ENCODE assay signal across 7 cellular contexts in genomic region chr5:139689631-139690384, GRCh38. TPM values are rescaled to one million over a fixed set of nuclear protein-coding genes. Genes with fewer than 3 reads are reported as not detected.
DNase-seq lines count a peak whose midpoint lies in the region; TF ChIP-seq lines count a peak whose summit lies in the region.

No MANE protein-coding gene starts in this region.

- H3K36me3 ChIP-seq in Loucy (ENCODE audit: insufficient read depth, low read length), result peaks cover 18% of the 10 kb centered on the region; the same call in 1 of the 2 replicates

- no peaks in the 10 kb centered on the region for H3K27me3 ChIP-seq in Loucy (ENCODE audit: insufficient read depth, low read length, poor library complexity, severe bottlenecking)

- no peaks in the 10 kb centered on the region for H3F3A ChIP-seq in Loucy (ENCODE audit: low read depth)

- H3K9ac ChIP-seq in Loucy (ENCODE audit: low read depth, low read length, poor library complexity, severe bottlenecking), result no peak overlapping the region

- H3K4me3 ChIP-seq in Loucy (ENCODE audit: low read length, poor library complexity, severe bottlenecking) (no peak overlapping the region), cardiac fibroblast (replicated peaks in 1 of 2; ENCODE audit: low read depth in 2 of 2, low read length in 2 of 2) (no peak overlapping the region)

- H3K9me2 ChIP-seq in Loucy (replicated peaks; ENCODE audit: low read depth, low read length), result no peaks in the 10 kb centered on the region

- no peak overlapping the region for H3K4me2 ChIP-seq in Loucy (ENCODE audit: low read depth, low read length, poor library complexity, severe bottlenecking)

- no peaks in the 10 kb centered on the region for H3K9me3 ChIP-seq in Loucy (ENCODE audit: insufficient read depth, low read depth, low read length)

- H3K79me2 ChIP-seq in Loucy (ENCODE audit: insufficient read depth, low read length), result no peaks in the 10 kb centered on the region; the same call in 1 of the 2 replicates

- TF ChIP-seq CTCF in GM10266 (IDR thresholded peaks at IDR 0.05; ENCODE audit: control insufficient read depth, insufficient read depth, low read depth, missing control alignments) (peak; percentile 68), Loucy (conservative IDR thresholded peaks at IDR 0.05; ENCODE audit: low read length) (peak; percentile 72), cardiac fibroblast (IDR thresholded peaks at IDR 0.05; ENCODE audit: low read depth, low read length) (peak; percentile 66)

- DNase-seq in GM10266 (ENCODE audit: extremely low spot score), result peak; percentile 71
- peak; percentile 61 to 62 for DNase-seq in cardiac fibroblast (ENCODE audit: low read depth in 2 of 2)
- DNase-seq in lung microvascular endothelial cell (ENCODE audit: low read depth in 2 of 2), result peak; percentile 26 to 58
- no peak for DNase-seq in amniotic stem cell (lab: John Stamatoyannopoulos, UW)
- DNase-seq in GOT3 (lab: John Stamatoyannopoulos, UW), result no peak
- no peak for DNase-seq in SW480 (ENCODE audit: low spot score)

- H3K4me1 ChIP-seq in Loucy (ENCODE audit: insufficient read depth, low read length, poor library complexity, severe bottlenecking), result peaks cover 11% of the 10 kb centered on the region

- H4K20me1 ChIP-seq in Loucy (ENCODE audit: insufficient read depth, low read length, poor library complexity, severe bottlenecking), result peaks cover 12% of the 10 kb centered on the region

- H2AFZ ChIP-seq in Loucy (ENCODE audit: low read length), result no peak overlapping the region

RNA-seq across cellular contexts. Expression of gene CXXC5, which starts 41.7 kb away (rescaled TPM):
- total RNA-seq in lung microvascular endothelial cell, result 20.7 and 39.1 TPM in 2 replicates

Comparison
In these comparisons a context has a peak if more than half of its experiments do, and no peak if none do; other contexts are left out.
1. DNase-seq: peak in GM10266 (single experiment), cardiac fibroblast (2 of 2) and lung microvascular endothelial cell (2 of 2); none in amniotic stem cell (single experiment), GOT3 (single experiment) and SW480 (single experiment).
2. Peak in every context shown above with its lines, with median percentiles within 50 percentile points of each other: CTCF ChIP-seq.